In genomic region chr5:44870430-44870829, GRCh38 we compare ENCODE assay signal across 29 cellular contexts.
"Had no signal": no experiment of that assay in that cellular context is flagged by ENCODE, and none has a peak within 500 bp of the region (broad histone marks: within the 10 kb centered on the region; RNA-seq: fewer than 3 reads in every experiment).

No MANE protein-coding gene starts in this region.

- H3K9me3 ChIP-seq: ovary, psoas muscle, spleen, stomach, thoracic aorta, thyroid gland, tibial nerve, upper lobe of left lung, vagina had no signal

- H3K4me3 ChIP-seq: neural progenitor cell, ovary, psoas muscle, skin epidermis, smooth muscle cell, spleen, stomach, thoracic aorta, thyroid gland, tibial nerve, upper lobe of left lung, vagina had no signal

- H3K79me2 ChIP-seq: parathyroid adenoma had no signal

- H2AFZ ChIP-seq: neural progenitor cell, parathyroid adenoma had no signal

- H3K4me2 ChIP-seq: neural progenitor cell, smooth muscle cell had no signal

- DNase-seq: naive B cell; naive thymus-derived CD8-positive, alpha-beta T cell; occipital lobe; ovary; posterior cingulate gyrus; psoas muscle; right cardiac atrium; spleen; stimulated activated CD4-positive, alpha-beta T cell treated with anti-CD3 and anti-CD28 coated beads, Interleukin-12 subunit alpha, Interleukin-12 subunit beta, amount 100 ng/mL, for 4 hours; stimulated activated CD4-positive, alpha-beta T cell treated with anti-CD3 and anti-CD28 coated beads, Interleukin-2, amount 100 ng/mL, for 24 hours; stimulated activated CD4-positive, alpha-beta T cell treated with anti-CD3 and anti-CD28 coated beads, Interleukin-2, amount 100 ng/mL, for 48 hours; stimulated activated CD4-positive, alpha-beta T cell treated with anti-CD3 and anti-CD28 coated beads, Interleukin-4, amount 100 ng/mL, for 24 hours; stimulated activated naive B cell treated with anti-CD40 and anti-IgM and Interleukin-4, amounts not matched to agents 10 μg/mL and 1 μg/mL and 100 μg/mL, for 72 hours; stimulated activated naive CD4-positive, alpha-beta T cell treated with Interleukin-2 at 50 U/mL for 16 hours; stomach; thyroid gland; trophoblast cell; upper lobe of left lung had no signal

- H3K27ac ChIP-seq: neural progenitor cell, ovary, parathyroid adenoma, psoas muscle, skin epidermis, spleen, stomach, thoracic aorta, thyroid gland, tibial nerve, upper lobe of left lung, vagina had no signal

- H3K36me3 ChIP-seq: neural progenitor cell, ovary, spleen, stomach, thoracic aorta, thyroid gland, tibial nerve, upper lobe of left lung, vagina had no signal

- H3K27me3 ChIP-seq: neural progenitor cell, spleen, stomach, thyroid gland, tibial nerve, upper lobe of left lung, vagina had no signal

- FAIRE-seq: urothelium cell line had no signal

- H3K9ac ChIP-seq: neural progenitor cell, parathyroid adenoma had no signal

- H3K4me1 ChIP-seq: neural progenitor cell, parathyroid adenoma, psoas muscle, spleen, stomach, thyroid gland, tibial nerve, upper lobe of left lung, vagina had no signal

- ATAC-seq: naive thymus-derived CD8-positive, alpha-beta T cell; natural killer cell treated with Interleukin-12 subunit alpha and Interleukin-12 subunit beta and Interleukin-15 and Interleukin-18, amount 100 ng/mL, for 72 hours; psoas muscle; right cardiac atrium; sciatic nerve; stimulated activated effector memory CD8-positive, alpha-beta T cell treated with anti-CD3 and anti-CD28 coated beads, Interleukin-12 subunit alpha, Interleukin-12 subunit beta, amount 100 ng/mL, for 72 hours; stimulated activated naive B cell treated with anti-CD40 and anti-IgM and Interleukin-4, amounts not matched to agents 10 μg/mL and 1 μg/mL and 100 μg/mL, for 72 hours had no signal
